1 cellular context compared by ENCODE assay signal in genomic region chr15:76935620-76936019, GRCh38.
TF ChIP-seq lines count a peak whose summit lies in the region.

No MANE protein-coding gene starts in this region.

TF ChIP-seq in HEK293, 187 proteins besides CTCF, POLR2A, EP300 and RAD21:
- TF ChIP-seq, protein P1, sequence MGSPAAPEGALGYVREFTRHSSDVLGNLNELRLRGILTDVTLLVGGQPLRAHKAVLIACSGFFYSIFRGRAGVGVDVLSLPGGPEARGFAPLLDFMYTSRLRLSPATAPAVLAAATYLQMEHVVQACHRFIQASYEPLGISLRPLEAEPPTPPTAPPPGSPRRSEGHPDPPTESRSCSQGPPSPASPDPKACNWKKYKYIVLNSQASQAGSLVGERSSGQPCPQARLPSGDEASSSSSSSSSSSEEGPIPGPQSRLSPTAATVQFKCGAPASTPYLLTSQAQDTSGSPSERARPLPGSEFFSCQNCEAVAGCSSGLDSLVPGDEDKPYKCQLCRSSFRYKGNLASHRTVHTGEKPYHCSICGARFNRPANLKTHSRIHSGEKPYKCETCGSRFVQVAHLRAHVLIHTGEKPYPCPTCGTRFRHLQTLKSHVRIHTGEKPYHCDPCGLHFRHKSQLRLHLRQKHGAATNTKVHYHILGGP (tag by site-specific recombination; IDR thresholded peaks at IDR 0.05), result peak; percentile 54; the same call in 1 of the 2 replicates
- TF ChIP-seq ZNF404 (tag by site-specific recombination; IDR thresholded peaks at IDR 0.05), result no peak
- TF ChIP-seq SCRT2 (tag by site-specific recombination; IDR thresholded peaks at IDR 0.05), result peak; percentile 85
